In the genomic region with DNA sequence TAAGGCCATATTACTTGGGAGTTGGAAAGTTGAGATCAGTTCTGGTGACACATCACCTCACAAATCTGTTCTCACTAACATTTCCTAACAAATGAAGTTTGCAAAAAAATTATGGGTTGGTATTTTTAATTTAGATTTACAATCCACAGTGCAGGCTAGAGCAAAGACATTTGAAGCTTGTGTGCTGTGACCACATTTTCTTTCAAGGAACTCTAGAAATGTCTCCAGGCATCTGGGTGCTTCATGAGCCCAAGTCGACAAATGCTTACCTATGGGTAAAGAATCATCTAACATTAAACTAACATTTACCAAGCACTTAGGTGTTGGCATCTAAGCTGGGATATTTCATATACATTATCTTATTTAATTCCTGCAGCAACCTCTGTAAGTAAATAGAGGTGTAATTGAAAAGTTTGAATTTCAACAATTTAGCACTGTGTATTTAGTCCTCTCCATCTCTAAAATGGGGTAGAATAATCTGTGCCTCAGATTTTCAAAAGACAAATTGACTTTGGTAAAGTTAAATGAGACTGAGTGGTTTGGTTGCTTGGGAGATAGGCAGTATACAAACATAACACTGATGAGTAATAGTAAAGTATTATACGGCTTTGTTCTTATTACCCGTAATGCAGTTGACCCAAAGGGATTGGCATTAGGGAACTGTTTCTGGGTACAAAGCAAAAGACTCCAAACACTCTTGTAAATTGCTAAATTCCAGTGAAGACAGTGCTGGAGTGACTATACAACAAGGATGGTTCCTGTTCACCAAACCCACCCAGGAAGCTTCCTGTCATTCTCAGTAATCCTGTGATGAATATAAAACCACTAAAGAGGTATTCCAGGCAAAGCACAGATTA, we compare ENCODE assay signal across 1 cellular context.
TF ChIP-seq lines count a peak whose summit lies in the region.

No MANE protein-coding gene starts in this region.

TF ChIP-seq in GM23338, 12 proteins besides CTCF, POLR2A, EP300 and RAD21 (continued from another document):
- TF ChIP-seq, protein P1, sequence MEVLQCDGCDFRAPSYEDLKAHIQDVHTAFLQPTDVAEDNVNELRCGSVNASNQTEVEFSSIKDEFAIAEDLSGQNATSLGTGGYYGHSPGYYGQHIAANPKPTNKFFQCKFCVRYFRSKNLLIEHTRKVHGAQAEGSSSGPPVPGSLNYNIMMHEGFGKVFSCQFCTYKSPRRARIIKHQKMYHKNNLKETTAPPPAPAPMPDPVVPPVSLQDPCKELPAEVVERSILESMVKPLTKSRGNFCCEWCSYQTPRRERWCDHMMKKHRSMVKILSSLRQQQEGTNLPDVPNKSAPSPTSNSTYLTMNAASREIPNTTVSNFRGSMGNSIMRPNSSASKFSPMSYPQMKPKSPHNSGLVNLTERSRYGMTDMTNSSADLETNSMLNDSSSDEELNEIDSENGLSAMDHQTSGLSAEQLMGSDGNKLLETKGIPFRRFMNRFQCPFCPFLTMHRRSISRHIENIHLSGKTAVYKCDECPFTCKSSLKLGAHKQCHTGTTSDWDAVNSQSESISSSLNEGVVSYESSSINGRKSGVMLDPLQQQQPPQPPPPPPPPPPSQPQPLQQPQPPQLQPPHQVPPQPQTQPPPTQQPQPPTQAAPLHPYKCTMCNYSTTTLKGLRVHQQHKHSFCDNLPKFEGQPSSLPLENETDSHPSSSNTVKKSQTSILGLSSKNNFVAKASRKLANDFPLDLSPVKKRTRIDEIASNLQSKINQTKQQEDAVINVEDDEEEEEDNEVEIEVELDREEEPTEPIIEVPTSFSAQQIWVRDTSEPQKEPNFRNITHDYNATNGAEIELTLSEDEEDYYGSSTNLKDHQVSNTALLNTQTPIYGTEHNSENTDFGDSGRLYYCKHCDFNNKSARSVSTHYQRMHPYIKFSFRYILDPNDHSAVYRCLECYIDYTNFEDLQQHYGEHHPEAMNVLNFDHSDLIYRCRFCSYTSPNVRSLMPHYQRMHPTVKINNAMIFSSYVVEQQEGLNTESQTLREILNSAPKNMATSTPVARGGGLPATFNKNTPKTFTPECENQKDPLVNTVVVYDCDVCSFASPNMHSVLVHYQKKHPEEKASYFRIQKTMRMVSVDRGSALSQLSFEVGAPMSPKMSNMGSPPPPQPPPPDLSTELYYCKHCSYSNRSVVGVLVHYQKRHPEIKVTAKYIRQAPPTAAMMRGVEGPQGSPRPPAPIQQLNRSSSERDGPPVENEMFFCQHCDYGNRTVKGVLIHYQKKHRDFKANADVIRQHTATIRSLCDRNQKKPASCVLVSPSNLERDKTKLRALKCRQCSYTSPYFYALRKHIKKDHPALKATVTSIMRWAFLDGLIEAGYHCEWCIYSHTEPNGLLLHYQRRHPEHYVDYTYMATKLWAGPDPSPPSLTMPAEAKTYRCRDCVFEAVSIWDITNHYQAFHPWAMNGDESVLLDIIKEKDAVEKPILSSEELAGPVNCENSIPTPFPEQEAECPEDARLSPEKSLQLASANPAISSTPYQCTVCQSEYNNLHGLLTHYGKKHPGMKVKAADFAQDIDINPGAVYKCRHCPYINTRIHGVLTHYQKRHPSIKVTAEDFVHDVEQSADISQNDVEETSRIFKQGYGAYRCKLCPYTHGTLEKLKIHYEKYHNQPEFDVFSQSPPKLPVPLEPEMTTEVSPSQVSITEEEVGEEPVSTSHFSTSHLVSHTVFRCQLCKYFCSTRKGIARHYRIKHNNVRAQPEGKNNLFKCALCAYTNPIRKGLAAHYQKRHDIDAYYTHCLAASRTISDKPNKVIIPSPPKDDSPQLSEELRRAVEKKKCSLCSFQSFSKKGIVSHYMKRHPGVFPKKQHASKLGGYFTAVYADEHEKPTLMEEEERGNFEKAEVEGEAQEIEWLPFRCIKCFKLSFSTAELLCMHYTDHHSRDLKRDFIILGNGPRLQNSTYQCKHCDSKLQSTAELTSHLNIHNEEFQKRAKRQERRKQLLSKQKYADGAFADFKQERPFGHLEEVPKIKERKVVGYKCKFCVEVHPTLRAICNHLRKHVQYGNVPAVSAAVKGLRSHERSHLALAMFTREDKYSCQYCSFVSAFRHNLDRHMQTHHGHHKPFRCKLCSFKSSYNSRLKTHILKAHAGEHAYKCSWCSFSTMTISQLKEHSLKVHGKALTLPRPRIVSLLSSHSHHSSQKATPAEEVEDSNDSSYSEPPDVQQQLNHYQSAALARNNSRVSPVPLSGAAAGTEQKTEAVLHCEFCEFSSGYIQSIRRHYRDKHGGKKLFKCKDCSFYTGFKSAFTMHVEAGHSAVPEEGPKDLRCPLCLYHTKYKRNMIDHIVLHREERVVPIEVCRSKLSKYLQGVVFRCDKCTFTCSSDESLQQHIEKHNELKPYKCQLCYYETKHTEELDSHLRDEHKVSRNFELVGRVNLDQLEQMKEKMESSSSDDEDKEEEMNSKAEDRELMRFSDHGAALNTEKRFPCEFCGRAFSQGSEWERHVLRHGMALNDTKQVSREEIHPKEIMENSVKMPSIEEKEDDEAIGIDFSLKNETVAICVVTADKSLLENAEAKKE (CRISPR knock-in tag; IDR thresholded peaks at IDR 0.05), result no peak
